9 cellular contexts compared by ENCODE assay signal in genomic region chr6:27582928-27583725, GRCh38.
DNase-seq lines count a peak whose midpoint lies in the region; ATAC-seq and TF ChIP-seq lines count a peak whose summit lies in the region.
"Had no signal": no experiment of that assay in that cellular context is flagged by ENCODE, and none has a peak within 500 bp of the region (broad histone marks: within the 10 kb centered on the region; RNA-seq: fewer than 3 reads in every experiment).

No MANE protein-coding gene starts in this region.

- peaks cover 71% of the 10 kb centered on the region for H3K27me3 ChIP-seq in upper lobe of right lung
- H3K27me3 ChIP-seq in tibial artery = peaks cover 0 to 37% of the 10 kb centered on the region in 2 donors

- H3K9me3 ChIP-seq in upper lobe of right lung = no peaks in the 10 kb centered on the region
- H3K9me3 ChIP-seq in tibial artery = no peaks in the 10 kb centered on the region

- no peak for ATAC-seq in activated naive CD8-positive, alpha-beta T cell treated with anti-CD3 and anti-CD28 coated beads, Interleukin-2, amount 10 ng/mL, durations not matched to agents 7 days and 5 days (ENCODE audit: low read depth)
- ATAC-seq in GM19328 (IDR thresholded peaks at IDR 0.05; ENCODE audit: unreplicated experiment) = no peak
- ATAC-seq in upper lobe of right lung = no peak

- H3K9me3 Mint-ChIP-seq in activated naive CD8-positive, alpha-beta T cell treated with anti-CD3 and anti-CD28 coated beads, Interleukin-2, amount 10 ng/mL, durations not matched to agents 7 days and 5 days = peaks cover 5% of the 10 kb centered on the region

- peaks cover 2% of the 10 kb centered on the region for H3K36me3 Mint-ChIP-seq in activated naive CD8-positive, alpha-beta T cell treated with anti-CD3 and anti-CD28 coated beads, Interleukin-2, amount 10 ng/mL, durations not matched to agents 7 days and 5 days

- H3K27me3 Mint-ChIP-seq in activated naive CD8-positive, alpha-beta T cell treated with anti-CD3 and anti-CD28 coated beads, Interleukin-2, amount 10 ng/mL, durations not matched to agents 7 days and 5 days = peaks cover 47% of the 10 kb centered on the region

- DNase-seq in activated CD4-positive, alpha-beta T cell treated with anti-CD3 and anti-CD28 coated beads for 48 hours = peak; percentile 85
- no peak for DNase-seq in activated CD4-positive, alpha-beta T cell treated with anti-CD3 and anti-CD28 coated beads, Interleukin-2, amount 50 U/mL, for 4 hours
- DNase-seq in NCI-H69 (lab: John Stamatoyannopoulos, UW) (peak; percentile 74), midbrain (lab: John Stamatoyannopoulos, UW) (peak; percentile 14), upper lobe of right lung (no peak), tibial artery (no peak)
- DNase-seq in activated naive CD8-positive, alpha-beta T cell treated with anti-CD3 and anti-CD28 coated beads, Interleukin-2, amount 10 ng/mL, durations not matched to agents 7 days and 5 days = peak; percentile 50
- DNase-seq: DND-41 had no signal

- H3K4me3 ChIP-seq in upper lobe of right lung = no peak overlapping the region
- no peak overlapping the region for H3K4me3 ChIP-seq in tibial artery

- H3K4me1 ChIP-seq in upper lobe of right lung (no peaks in the 10 kb centered on the region), tibial artery (no peaks in the 10 kb centered on the region)

- H3K27ac ChIP-seq in upper lobe of right lung = no peak overlapping the region
- H3K27ac ChIP-seq in tibial artery = no peak overlapping the region

- H3K36me3 ChIP-seq in upper lobe of right lung (no peaks in the 10 kb centered on the region), tibial artery (no peaks in the 10 kb centered on the region)

- H3K27ac Mint-ChIP-seq in activated naive CD8-positive, alpha-beta T cell treated with anti-CD3 and anti-CD28 coated beads, Interleukin-2, amount 10 ng/mL, durations not matched to agents 7 days and 5 days = peak overlapping the region; percentile 71

- TF ChIP-seq CTCF in upper lobe of right lung (IDR thresholded peaks at IDR 0.05) (no peak), tibial artery (IDR thresholded peaks at IDR 0.05) (no peak)

- H3K4me1 Mint-ChIP-seq in activated naive CD8-positive, alpha-beta T cell treated with anti-CD3 and anti-CD28 coated beads, Interleukin-2, amount 10 ng/mL, durations not matched to agents 7 days and 5 days = no peaks in the 10 kb centered on the region

- peak overlapping the region; percentile 48 for H3K4me3 Mint-ChIP-seq in activated naive CD8-positive, alpha-beta T cell treated with anti-CD3 and anti-CD28 coated beads, Interleukin-2, amount 10 ng/mL, durations not matched to agents 7 days and 5 days

- intact Hi-C loops in upper lobe of right lung (cut with DNase I) (no loop called here), tibial artery (cut with DNase I; ENCODE audit: low total_unique reads) (no loop called here)

- POLR2A ChIA-PET in activated naive CD8-positive, alpha-beta T cell treated with anti-CD3 and anti-CD28 coated beads, Interleukin-2, amount 10 ng/mL, durations not matched to agents 7 days and 5 days (lab: Charles Lee) = no interaction called here

Comparison
In these comparisons a context has a peak if more than half of its experiments do, and no peak if none do; other contexts are left out.
1. DNase-seq: peak in activated CD4-positive, alpha-beta T cell treated with anti-CD3 and anti-CD28 coated beads for 48 hours (single experiment), NCI-H69 (single experiment), activated naive CD8-positive, alpha-beta T cell treated with anti-CD3 and anti-CD28 coated beads, Interleukin-2, amount 10 ng/mL, durations not matched to agents 7 days and 5 days (single experiment) and midbrain (single experiment); none in activated CD4-positive, alpha-beta T cell treated with anti-CD3 and anti-CD28 coated beads, Interleukin-2, amount 50 U/mL, for 4 hours (0 of 2), upper lobe of right lung (single experiment) and tibial artery (0 of 2).